In the genomic region with DNA sequence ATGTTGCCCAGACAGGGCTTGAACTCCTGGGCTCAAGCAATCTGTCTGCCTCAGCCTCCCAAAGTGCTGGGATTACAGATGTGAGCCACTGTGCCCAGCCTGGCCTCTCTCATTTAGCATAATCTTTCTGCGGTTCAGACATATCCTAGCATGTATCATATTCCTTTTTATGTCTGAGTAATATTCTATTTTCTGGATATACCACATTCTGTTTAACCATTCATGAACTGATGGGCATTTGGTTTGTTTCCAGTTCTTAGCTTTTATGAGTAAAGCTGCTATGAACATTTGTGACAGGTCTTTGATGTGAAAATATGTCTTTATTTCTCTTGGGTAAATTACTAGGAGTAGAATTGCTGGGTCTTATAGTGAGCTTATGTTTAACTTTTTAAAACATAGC, we compare ENCODE assay signal across 8 cellular contexts. TPM values are rescaled to one million over a fixed set of nuclear protein-coding genes. Genes with fewer than 3 reads are reported as not detected.
"Had no signal": no experiment of that assay in that cellular context is flagged by ENCODE, and none has a peak within 500 bp of the region (broad histone marks: within the 10 kb centered on the region; RNA-seq: fewer than 3 reads in every experiment).

No MANE protein-coding gene starts in this region.

- H3K27ac Mint-ChIP-seq: IgD-negative memory B cell had no signal

- H3K27ac ChIP-seq: HL-60, KMS-11 had no signal

- H3K4me1 Mint-ChIP-seq: IgD-negative memory B cell had no signal

- DNase-seq: IMR-90, KBM-7, KG1 had no signal

- H3K4me2 ChIP-seq: KMS-11 had no signal

- H3K36me3 Mint-ChIP-seq: IgD-negative memory B cell had no signal

- FAIRE-seq: HepG2, HTR-8/SVneo had no signal

- H3K27me3 Mint-ChIP-seq: IgD-negative memory B cell had no signal

- H3K9ac ChIP-seq: KMS-11 had no signal

- H3K4me3 Mint-ChIP-seq: IgD-negative memory B cell had no signal

- ATAC-seq: HepG2 had no signal

RNA-seq across cellular contexts. Expression of a gene that starts 23.5 kb away (rescaled TPM):
- total RNA-seq: IMR-90 had no signal
- polyA plus RNA-seq: HepG2, IMR-90 had no signal
